1 cellular context compared by ENCODE assay signal in genomic region chr16:72785886-72786285, GRCh38.
TF ChIP-seq lines count a peak whose summit lies in the region.

No MANE protein-coding gene starts in this region.

TF ChIP-seq in WTC11, 78 proteins besides CTCF, POLR2A, EP300 and RAD21 (continued from another document):
- TF ChIP-seq USF2 (CRISPR knock-in tag; IDR thresholded peaks at IDR 0.05) (no peak), NR2C2 (CRISPR knock-in tag; IDR thresholded peaks at IDR 0.05) (no peak), ZNF425 (CRISPR knock-in tag; conservative IDR thresholded peaks at IDR 0.05) (no peak), TP53 (CRISPR knock-in tag; IDR thresholded peaks at IDR 0.05) (no peak), KAT7 (CRISPR knock-in tag; IDR thresholded peaks at IDR 0.05; ENCODE audit: borderline replicate concordance) (no peak), FOXJ3 (CRISPR knock-in tag; IDR thresholded peaks at IDR 0.05; ENCODE audit: borderline replicate concordance) (no peak), CDX4 (CRISPR knock-in tag; IDR thresholded peaks at IDR 0.05; ENCODE audit: borderline replicate concordance) (no peak)
